ENCODE assay signal across 1 cellular context in the genomic region with DNA sequence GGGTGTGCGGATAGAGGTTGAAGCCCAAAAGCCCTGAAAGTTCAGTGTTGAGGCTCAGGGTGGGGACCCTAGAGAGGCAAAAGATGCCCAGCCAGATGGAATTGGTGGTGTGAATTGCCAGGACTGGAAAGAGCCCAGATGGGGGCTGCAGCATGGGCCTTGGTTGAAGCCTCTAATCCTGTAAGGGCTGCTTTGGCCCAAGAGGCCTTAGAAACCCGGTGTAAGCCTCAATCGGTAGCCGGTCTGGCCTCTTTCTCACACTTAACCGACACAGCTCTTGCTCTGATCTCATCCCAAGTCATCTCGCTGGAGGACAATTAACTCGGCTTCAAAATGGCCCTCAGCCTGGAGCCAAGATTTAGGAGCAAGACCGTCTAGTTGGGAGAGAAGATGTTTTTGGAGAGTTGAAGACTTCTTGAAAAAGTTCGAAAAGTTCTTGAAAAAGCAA.
TF ChIP-seq lines count a peak whose summit lies in the region.

No MANE protein-coding gene starts in this region.

TF ChIP-seq in K562, 482 proteins besides CTCF, POLR2A, EP300 and RAD21 (continued from another document and continues in another):
- TF ChIP-seq ZNF77 (CRISPR knock-in tag; IDR thresholded peaks at IDR 0.05) (no peak), PHF20 (IDR thresholded peaks at IDR 0.05; ENCODE audit: partially characterized antibody) (no peak), NFXL1 (CRISPR knock-in tag; IDR thresholded peaks at IDR 0.05) (peak; percentile 87; the same call in 1 of the 2 replicates), KDM4B (IDR thresholded peaks at IDR 0.05; ENCODE audit: borderline replicate concordance in 2 of 2, low read depth in 1 of 2) (no peak), ZNF224 (CRISPR knock-in tag; IDR thresholded peaks at IDR 0.05) (no peak), SRSF7 (optimal IDR thresholded peaks at IDR 0.05; ENCODE audit: low read depth, low read length) (no peak), FOSL1 (tag; conservative IDR thresholded peaks at IDR 0.05) (no peak), ELF2 (CRISPR knock-in tag; IDR thresholded peaks at IDR 0.05) (0 out of 2 replicates have a peak, but pooled peaks have one; percentile 27), SOX6 (IDR thresholded peaks at IDR 0.05) (no peak), CBX1 (IDR thresholded peaks at IDR 0.05; ENCODE audit: low read depth) (no peak), ARID1B (IDR thresholded peaks at IDR 0.05) (no peak), ZBTB17 (CRISPR knock-in tag; IDR thresholded peaks at IDR 0.05) (0 out of 2 replicates have a peak, but pooled peaks have one; percentile 28), GATAD2A (IDR thresholded peaks at IDR 0.05) (no peak), SP2 (IDR thresholded peaks at IDR 0.05; ENCODE audit: extremely low read depth, low read depth, low read length, poor library complexity, severe bottlenecking) (no peak), POLR2G (IDR thresholded peaks at IDR 0.05; ENCODE audit: low read depth, low read length) (0 out of 2 replicates have a peak, but pooled peaks have one; percentile 8), SNIP1 (IDR thresholded peaks at IDR 0.05; ENCODE audit: low read depth) (no peak), ARHGAP35 (IDR thresholded peaks at IDR 0.05; ENCODE audit: partially characterized antibody) (no peak), NFRKB (IDR thresholded peaks at IDR 0.05; ENCODE audit: low read depth) (peak; percentile 38; the same call in 1 of the 2 replicates), ERF (CRISPR knock-in tag; IDR thresholded peaks at IDR 0.05) (0 out of 2 replicates have a peak, but pooled peaks have one; percentile 16), BRD9 (IDR thresholded peaks at IDR 0.05; ENCODE audit: low read depth, partially characterized antibody) (peak; percentile 17), HDGF (IDR thresholded peaks at IDR 0.05) (no peak)
- TF ChIP-seq, protein P1, sequence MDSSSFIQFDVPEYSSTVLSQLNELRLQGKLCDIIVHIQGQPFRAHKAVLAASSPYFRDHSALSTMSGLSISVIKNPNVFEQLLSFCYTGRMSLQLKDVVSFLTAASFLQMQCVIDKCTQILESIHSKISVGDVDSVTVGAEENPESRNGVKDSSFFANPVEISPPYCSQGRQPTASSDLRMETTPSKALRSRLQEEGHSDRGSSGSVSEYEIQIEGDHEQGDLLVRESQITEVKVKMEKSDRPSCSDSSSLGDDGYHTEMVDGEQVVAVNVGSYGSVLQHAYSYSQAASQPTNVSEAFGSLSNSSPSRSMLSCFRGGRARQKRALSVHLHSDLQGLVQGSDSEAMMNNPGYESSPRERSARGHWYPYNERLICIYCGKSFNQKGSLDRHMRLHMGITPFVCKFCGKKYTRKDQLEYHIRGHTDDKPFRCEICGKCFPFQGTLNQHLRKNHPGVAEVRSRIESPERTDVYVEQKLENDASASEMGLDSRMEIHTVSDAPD (CRISPR knock-in tag; IDR thresholded peaks at IDR 0.05): no peak
- TF ChIP-seq, protein P2, sequence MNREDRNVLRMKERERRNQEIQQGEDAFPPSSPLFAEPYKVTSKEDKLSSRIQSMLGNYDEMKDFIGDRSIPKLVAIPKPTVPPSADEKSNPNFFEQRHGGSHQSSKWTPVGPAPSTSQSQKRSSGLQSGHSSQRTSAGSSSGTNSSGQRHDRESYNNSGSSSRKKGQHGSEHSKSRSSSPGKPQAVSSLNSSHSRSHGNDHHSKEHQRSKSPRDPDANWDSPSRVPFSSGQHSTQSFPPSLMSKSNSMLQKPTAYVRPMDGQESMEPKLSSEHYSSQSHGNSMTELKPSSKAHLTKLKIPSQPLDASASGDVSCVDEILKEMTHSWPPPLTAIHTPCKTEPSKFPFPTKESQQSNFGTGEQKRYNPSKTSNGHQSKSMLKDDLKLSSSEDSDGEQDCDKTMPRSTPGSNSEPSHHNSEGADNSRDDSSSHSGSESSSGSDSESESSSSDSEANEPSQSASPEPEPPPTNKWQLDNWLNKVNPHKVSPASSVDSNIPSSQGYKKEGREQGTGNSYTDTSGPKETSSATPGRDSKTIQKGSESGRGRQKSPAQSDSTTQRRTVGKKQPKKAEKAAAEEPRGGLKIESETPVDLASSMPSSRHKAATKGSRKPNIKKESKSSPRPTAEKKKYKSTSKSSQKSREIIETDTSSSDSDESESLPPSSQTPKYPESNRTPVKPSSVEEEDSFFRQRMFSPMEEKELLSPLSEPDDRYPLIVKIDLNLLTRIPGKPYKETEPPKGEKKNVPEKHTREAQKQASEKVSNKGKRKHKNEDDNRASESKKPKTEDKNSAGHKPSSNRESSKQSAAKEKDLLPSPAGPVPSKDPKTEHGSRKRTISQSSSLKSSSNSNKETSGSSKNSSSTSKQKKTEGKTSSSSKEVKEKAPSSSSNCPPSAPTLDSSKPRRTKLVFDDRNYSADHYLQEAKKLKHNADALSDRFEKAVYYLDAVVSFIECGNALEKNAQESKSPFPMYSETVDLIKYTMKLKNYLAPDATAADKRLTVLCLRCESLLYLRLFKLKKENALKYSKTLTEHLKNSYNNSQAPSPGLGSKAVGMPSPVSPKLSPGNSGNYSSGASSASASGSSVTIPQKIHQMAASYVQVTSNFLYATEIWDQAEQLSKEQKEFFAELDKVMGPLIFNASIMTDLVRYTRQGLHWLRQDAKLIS (CRISPR knock-in tag; IDR thresholded peaks at IDR 0.05): 0 out of 2 replicates have a peak, but pooled peaks have one; percentile 59
- TF ChIP-seq, protein P3, sequence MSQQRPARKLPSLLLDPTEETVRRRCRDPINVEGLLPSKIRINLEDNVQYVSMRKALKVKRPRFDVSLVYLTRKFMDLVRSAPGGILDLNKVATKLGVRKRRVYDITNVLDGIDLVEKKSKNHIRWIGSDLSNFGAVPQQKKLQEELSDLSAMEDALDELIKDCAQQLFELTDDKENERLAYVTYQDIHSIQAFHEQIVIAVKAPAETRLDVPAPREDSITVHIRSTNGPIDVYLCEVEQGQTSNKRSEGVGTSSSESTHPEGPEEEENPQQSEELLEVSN (IDR thresholded peaks at IDR 0.05; ENCODE audit: borderline replicate concordance in 1 of 2, extremely low read depth in 1 of 2, insufficient read depth in 1 of 2, insufficient read length in 1 of 2, low read depth in 1 of 2, low read length in 1 of 2, poor library complexity in 1 of 2, severe bottlenecking in 1 of 2): peak in 1 of 2 experiments; percentile 42
- TF ChIP-seq, protein P4, sequence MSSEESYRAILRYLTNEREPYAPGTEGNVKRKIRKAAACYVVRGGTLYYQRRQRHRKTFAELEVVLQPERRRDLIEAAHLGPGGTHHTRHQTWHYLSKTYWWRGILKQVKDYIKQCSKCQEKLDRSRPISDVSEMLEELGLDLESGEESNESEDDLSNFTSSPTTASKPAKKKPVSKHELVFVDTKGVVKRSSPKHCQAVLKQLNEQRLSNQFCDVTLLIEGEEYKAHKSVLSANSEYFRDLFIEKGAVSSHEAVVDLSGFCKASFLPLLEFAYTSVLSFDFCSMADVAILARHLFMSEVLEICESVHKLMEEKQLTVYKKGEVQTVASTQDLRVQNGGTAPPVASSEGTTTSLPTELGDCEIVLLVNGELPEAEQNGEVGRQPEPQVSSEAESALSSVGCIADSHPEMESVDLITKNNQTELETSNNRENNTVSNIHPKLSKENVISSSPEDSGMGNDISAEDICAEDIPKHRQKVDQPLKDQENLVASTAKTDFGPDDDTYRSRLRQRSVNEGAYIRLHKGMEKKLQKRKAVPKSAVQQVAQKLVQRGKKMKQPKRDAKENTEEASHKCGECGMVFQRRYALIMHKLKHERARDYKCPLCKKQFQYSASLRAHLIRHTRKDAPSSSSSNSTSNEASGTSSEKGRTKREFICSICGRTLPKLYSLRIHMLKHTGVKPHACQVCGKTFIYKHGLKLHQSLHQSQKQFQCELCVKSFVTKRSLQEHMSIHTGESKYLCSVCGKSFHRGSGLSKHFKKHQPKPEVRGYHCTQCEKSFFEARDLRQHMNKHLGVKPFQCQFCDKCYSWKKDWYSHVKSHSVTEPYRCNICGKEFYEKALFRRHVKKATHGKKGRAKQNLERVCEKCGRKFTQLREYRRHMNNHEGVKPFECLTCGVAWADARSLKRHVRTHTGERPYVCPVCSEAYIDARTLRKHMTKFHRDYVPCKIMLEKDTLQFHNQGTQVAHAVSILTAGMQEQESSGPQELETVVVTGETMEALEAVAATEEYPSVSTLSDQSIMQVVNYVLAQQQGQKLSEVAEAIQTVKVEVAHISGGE (CRISPR knock-in tag; IDR thresholded peaks at IDR 0.05): no peak; a peak in 1 of 6 replicates
- TF ChIP-seq, protein P5, sequence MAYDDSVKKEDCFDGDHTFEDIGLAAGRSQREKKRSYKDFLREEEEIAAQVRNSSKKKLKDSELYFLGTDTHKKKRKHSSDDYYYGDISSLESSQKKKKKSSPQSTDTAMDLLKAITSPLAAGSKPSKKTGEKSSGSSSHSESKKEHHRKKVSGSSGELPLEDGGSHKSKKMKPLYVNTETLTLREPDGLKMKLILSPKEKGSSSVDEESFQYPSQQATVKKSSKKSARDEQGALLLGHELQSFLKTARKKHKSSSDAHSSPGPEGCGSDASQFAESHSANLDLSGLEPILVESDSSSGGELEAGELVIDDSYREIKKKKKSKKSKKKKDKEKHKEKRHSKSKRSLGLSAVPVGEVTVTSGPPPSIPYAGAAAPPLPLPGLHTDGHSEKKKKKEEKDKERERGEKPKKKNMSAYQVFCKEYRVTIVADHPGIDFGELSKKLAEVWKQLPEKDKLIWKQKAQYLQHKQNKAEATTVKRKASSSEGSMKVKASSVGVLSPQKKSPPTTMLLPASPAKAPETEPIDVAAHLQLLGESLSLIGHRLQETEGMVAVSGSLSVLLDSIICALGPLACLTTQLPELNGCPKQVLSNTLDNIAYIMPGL (CRISPR knock-in tag; IDR thresholded peaks at IDR 0.05): no peak
- TF ChIP-seq, protein P6, sequence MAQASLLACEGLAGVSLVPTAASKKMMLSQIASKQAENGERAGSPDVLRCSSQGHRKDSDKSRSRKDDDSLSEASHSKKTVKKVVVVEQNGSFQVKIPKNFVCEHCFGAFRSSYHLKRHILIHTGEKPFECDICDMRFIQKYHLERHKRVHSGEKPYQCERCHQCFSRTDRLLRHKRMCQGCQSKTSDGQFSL (CRISPR knock-in tag; IDR thresholded peaks at IDR 0.05): 0 out of 2 replicates have a peak, but pooled peaks have one; percentile 9
- TF ChIP-seq, protein P6 (tag; IDR thresholded peaks at IDR 0.05): no peak
- TF ChIP-seq, protein P7, sequence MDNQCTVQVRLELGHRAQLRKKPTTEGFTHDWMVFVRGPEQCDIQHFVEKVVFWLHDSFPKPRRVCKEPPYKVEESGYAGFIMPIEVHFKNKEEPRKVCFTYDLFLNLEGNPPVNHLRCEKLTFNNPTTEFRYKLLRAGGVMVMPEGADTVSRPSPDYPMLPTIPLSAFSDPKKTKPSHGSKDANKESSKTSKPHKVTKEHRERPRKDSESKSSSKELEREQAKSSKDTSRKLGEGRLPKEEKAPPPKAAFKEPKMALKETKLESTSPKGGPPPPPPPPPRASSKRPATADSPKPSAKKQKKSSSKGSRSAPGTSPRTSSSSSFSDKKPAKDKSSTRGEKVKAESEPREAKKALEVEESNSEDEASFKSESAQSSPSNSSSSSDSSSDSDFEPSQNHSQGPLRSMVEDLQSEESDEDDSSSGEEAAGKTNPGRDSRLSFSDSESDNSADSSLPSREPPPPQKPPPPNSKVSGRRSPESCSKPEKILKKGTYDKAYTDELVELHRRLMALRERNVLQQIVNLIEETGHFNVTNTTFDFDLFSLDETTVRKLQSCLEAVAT (IDR thresholded peaks at IDR 0.05): peak; percentile 27 to 54; a peak in 2 of 4 replicates
- TF ChIP-seq, protein P8, sequence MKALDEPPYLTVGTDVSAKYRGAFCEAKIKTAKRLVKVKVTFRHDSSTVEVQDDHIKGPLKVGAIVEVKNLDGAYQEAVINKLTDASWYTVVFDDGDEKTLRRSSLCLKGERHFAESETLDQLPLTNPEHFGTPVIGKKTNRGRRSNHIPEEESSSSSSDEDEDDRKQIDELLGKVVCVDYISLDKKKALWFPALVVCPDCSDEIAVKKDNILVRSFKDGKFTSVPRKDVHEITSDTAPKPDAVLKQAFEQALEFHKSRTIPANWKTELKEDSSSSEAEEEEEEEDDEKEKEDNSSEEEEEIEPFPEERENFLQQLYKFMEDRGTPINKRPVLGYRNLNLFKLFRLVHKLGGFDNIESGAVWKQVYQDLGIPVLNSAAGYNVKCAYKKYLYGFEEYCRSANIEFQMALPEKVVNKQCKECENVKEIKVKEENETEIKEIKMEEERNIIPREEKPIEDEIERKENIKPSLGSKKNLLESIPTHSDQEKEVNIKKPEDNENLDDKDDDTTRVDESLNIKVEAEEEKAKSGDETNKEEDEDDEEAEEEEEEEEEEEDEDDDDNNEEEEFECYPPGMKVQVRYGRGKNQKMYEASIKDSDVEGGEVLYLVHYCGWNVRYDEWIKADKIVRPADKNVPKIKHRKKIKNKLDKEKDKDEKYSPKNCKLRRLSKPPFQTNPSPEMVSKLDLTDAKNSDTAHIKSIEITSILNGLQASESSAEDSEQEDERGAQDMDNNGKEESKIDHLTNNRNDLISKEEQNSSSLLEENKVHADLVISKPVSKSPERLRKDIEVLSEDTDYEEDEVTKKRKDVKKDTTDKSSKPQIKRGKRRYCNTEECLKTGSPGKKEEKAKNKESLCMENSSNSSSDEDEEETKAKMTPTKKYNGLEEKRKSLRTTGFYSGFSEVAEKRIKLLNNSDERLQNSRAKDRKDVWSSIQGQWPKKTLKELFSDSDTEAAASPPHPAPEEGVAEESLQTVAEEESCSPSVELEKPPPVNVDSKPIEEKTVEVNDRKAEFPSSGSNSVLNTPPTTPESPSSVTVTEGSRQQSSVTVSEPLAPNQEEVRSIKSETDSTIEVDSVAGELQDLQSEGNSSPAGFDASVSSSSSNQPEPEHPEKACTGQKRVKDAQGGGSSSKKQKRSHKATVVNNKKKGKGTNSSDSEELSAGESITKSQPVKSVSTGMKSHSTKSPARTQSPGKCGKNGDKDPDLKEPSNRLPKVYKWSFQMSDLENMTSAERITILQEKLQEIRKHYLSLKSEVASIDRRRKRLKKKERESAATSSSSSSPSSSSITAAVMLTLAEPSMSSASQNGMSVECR (CRISPR knock-in tag; IDR thresholded peaks at IDR 0.05): 0 out of 2 replicates have a peak, but pooled peaks have one; percentile 44
- TF ChIP-seq, protein P9, sequence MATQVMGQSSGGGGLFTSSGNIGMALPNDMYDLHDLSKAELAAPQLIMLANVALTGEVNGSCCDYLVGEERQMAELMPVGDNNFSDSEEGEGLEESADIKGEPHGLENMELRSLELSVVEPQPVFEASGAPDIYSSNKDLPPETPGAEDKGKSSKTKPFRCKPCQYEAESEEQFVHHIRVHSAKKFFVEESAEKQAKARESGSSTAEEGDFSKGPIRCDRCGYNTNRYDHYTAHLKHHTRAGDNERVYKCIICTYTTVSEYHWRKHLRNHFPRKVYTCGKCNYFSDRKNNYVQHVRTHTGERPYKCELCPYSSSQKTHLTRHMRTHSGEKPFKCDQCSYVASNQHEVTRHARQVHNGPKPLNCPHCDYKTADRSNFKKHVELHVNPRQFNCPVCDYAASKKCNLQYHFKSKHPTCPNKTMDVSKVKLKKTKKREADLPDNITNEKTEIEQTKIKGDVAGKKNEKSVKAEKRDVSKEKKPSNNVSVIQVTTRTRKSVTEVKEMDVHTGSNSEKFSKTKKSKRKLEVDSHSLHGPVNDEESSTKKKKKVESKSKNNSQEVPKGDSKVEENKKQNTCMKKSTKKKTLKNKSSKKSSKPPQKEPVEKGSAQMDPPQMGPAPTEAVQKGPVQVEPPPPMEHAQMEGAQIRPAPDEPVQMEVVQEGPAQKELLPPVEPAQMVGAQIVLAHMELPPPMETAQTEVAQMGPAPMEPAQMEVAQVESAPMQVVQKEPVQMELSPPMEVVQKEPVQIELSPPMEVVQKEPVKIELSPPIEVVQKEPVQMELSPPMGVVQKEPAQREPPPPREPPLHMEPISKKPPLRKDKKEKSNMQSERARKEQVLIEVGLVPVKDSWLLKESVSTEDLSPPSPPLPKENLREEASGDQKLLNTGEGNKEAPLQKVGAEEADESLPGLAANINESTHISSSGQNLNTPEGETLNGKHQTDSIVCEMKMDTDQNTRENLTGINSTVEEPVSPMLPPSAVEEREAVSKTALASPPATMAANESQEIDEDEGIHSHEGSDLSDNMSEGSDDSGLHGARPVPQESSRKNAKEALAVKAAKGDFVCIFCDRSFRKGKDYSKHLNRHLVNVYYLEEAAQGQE (CRISPR knock-in tag; IDR thresholded peaks at IDR 0.05; ENCODE audit: low read depth): 0 out of 2 replicates have a peak, but pooled peaks have one; percentile 32
